ENCODE assay signal across 14 cellular contexts in the genomic region with DNA sequence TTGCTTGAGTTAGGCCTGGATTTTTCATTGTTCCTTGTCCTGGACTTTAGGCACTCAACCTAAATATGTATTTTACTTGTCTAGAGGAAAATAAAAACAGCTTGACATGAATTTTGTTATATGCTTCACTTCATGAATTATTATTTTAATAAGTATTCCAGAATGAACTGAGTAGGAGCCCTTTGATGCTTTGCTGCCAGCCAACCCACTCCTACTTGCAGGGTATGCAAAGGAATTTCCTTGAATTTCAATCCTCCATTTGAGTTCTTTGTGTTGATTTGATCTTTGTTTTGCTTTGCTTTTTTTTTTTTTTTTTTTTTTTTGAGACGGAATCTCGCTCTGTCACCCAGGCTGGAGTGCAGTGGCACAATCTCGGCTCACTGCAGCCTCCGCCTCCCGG. TPM values are rescaled to one million over a fixed set of nuclear protein-coding genes. Genes with fewer than 3 reads are reported as not detected.
DNase-seq lines count a peak whose midpoint lies in the region; ATAC-seq and TF ChIP-seq lines count a peak whose summit lies in the region.
"Had no signal": no experiment of that assay in that cellular context is flagged by ENCODE, and none has a peak within 500 bp of the region (broad histone marks: within the 10 kb centered on the region; RNA-seq: fewer than 3 reads in every experiment).

No MANE protein-coding gene starts in this region.

- H3K9ac ChIP-seq in trophoblast cell (ENCODE audit: low read length) = no peak overlapping the region

- no peaks in the 10 kb centered on the region for H3K9me3 ChIP-seq in left ventricle myocardium inferior (replicated peaks)
- no peaks in the 10 kb centered on the region for H3K9me3 ChIP-seq in adrenal gland (replicated peaks in 1 of 3)
- no peaks in the 10 kb centered on the region for H3K9me3 ChIP-seq in upper lobe of right lung
- no peaks in the 10 kb centered on the region for H3K9me3 ChIP-seq in trophoblast cell (ENCODE audit: insufficient read depth, low read depth, low read length)

- no peak overlapping the region for H2BK5ac ChIP-seq in trophoblast cell (ENCODE audit: low read depth, low read length, poor library complexity)

- H3K4me2 ChIP-seq in trophoblast cell (ENCODE audit: low read length) = no peak overlapping the region
- H3K4me2 ChIP-seq: PC-9 had no signal

- TF ChIP-seq CTCF in left ventricle myocardium inferior (IDR thresholded peaks at IDR 0.05; ENCODE audit: borderline replicate concordance) = no peak
- no peak for TF ChIP-seq CTCF in adrenal gland (IDR thresholded peaks at IDR 0.05)
- TF ChIP-seq CTCF in nephron (IDR thresholded peaks at IDR 0.05; ENCODE audit: unreplicated experiment in 3 of 3) = no peak
- no peak for TF ChIP-seq CTCF in upper lobe of right lung (IDR thresholded peaks at IDR 0.05)

- H3K36me3 Mint-ChIP-seq in nephron (ENCODE audit: low read depth) = peaks cover 14% of the 10 kb centered on the region

- no peak overlapping the region for H3K4me3 ChIP-seq in left ventricle myocardium inferior
- H3K4me3 ChIP-seq in adrenal gland = no peak overlapping the region
- no peak overlapping the region for H3K4me3 ChIP-seq in upper lobe of right lung
- no peak overlapping the region for H3K4me3 ChIP-seq in trophoblast cell (ENCODE audit: low read depth, low read length)
- H3K4me3 ChIP-seq: PC-9 had no signal

- peaks cover 1% of the 10 kb centered on the region for H3K79me1 ChIP-seq in trophoblast cell (ENCODE audit: low read length)

- H3K4me1 ChIP-seq in left ventricle myocardium inferior (peaks cover 97% of the 10 kb centered on the region), adrenal gland (replicated peaks in 1 of 2) (peaks cover 50 to 77% of the 10 kb centered on the region in 2 donors), upper lobe of right lung (peaks cover 65% of the 10 kb centered on the region), trophoblast cell (ENCODE audit: control insufficient read depth in 1 of 2, insufficient read depth in 2 of 2, low read length in 2 of 2) (peaks cover 2 to 6% of the 10 kb centered on the region in 2 experiments)

- DNase-seq in left ventricle myocardium inferior (no peak), Right ventricle myocardium inferior (ENCODE audit: missing footprints) (no peak), adrenal gland (no peak), upper lobe of right lung (no peak), NCI-H2227 treated with DMSO at 0.1 percent for 48 hours (lab: John Stamatoyannopoulos, UW) (no peak), trophoblast cell (no peak)
- DNase-seq: GF-D8, NCI-H446, PC-9 had no signal

- H3K23ac ChIP-seq in trophoblast cell (ENCODE audit: low read length) = no peak overlapping the region

- H3K18ac ChIP-seq in trophoblast cell (ENCODE audit: low read length) = no peak overlapping the region

- no peaks in the 10 kb centered on the region for H3K27me3 Mint-ChIP-seq in nephron (ENCODE audit: low read depth)

- H3K27me3 ChIP-seq in left ventricle myocardium inferior (ENCODE audit: low read depth) (no peaks in the 10 kb centered on the region), adrenal gland (no peaks in the 10 kb centered on the region), upper lobe of right lung (no peaks in the 10 kb centered on the region), trophoblast cell (ENCODE audit: insufficient read depth, low read length) (no peaks in the 10 kb centered on the region)

- intact Hi-C loops in left ventricle myocardium inferior (cut with micrococcal nuclease) = no loop called here
- intact Hi-C loops in Right ventricle myocardium inferior (cut with DNase I) = no loop called here
- intact Hi-C loops in adrenal gland (cut with DNase I) = no loop called here
- intact Hi-C loops in upper lobe of right lung (cut with DNase I) = no loop called here

- peak overlapping the region in 2 of 3 experiments; percentile 37 to 59 for H3K27ac Mint-ChIP-seq in nephron

- no peak overlapping the region for H3K14ac ChIP-seq in trophoblast cell (ENCODE audit: low read length)

- no peak overlapping the region for H2BK120ac ChIP-seq in trophoblast cell (ENCODE audit: insufficient read depth, low read length, poor library complexity)

- no peaks in the 10 kb centered on the region for H3K79me2 ChIP-seq in trophoblast cell (ENCODE audit: control insufficient read depth, insufficient read depth, low read length, poor library complexity)

- TF ChIP-seq POLR2A in adrenal gland (IDR thresholded peaks at IDR 0.05) = no peak

- no peak overlapping the region for H4K12ac ChIP-seq in trophoblast cell (ENCODE audit: low read depth, low read length)

- H3K4me1 Mint-ChIP-seq in nephron = peaks cover 14% of the 10 kb centered on the region

- H3K27ac ChIP-seq in left ventricle myocardium inferior (replicated peaks) (peak overlapping the region; percentile 80), adrenal gland (peak overlapping the region in 4 of 5 donors; percentile 22 to 85 (median 61)), upper lobe of right lung (peak overlapping the region; percentile 11), trophoblast cell (ENCODE audit: low read depth, low read length) (no peak overlapping the region)
- H3K27ac ChIP-seq: PC-9 had no signal

- H3K36me3 ChIP-seq in left ventricle myocardium inferior = peaks cover 6% of the 10 kb centered on the region
- H3K36me3 ChIP-seq in adrenal gland (replicated peaks in 1 of 2) = no peaks in the 10 kb centered on the region
- peaks cover 15% of the 10 kb centered on the region for H3K36me3 ChIP-seq in upper lobe of right lung
- H3K36me3 ChIP-seq in trophoblast cell (ENCODE audit: control insufficient read depth in 1 of 2, insufficient read depth in 2 of 2, low read length in 2 of 2) = no peaks in the 10 kb centered on the region

- H2AK5ac ChIP-seq in trophoblast cell (ENCODE audit: low read length) = no peak overlapping the region

- H4K8ac ChIP-seq in trophoblast cell (ENCODE audit: low read depth, low read length) = no peak overlapping the region

- H2AFZ ChIP-seq in trophoblast cell (ENCODE audit: insufficient read depth, low read length, poor library complexity) = no peak overlapping the region
- H2AFZ ChIP-seq: PC-9 had no signal

- H2BK12ac ChIP-seq in trophoblast cell (ENCODE audit: low read length) = no peak overlapping the region

- 87 to 95% (median 90%) methylated on average over 3 to 5 of the region's 5 CpGs for WGBS in adrenal gland, 4 donors
- no CpG with 5 or more reads among the region's 5 CpGs for WGBS in trophoblast cell (ENCODE audit: extremely low coverage, insufficient coverage, insufficient read length)

- H4K91ac ChIP-seq in trophoblast cell (ENCODE audit: low read depth, low read length) = no peak overlapping the region

- no peak for ATAC-seq in Right ventricle myocardium inferior
- ATAC-seq in upper lobe of right lung = no peak
- no peak for ATAC-seq in GM18870 (IDR thresholded peaks at IDR 0.05; ENCODE audit: unreplicated experiment)

- H3K4me3 Mint-ChIP-seq in nephron = no peak overlapping the region

- H3K4ac ChIP-seq in trophoblast cell (ENCODE audit: low read depth, low read length) = no peak overlapping the region

- H3K9me3 Mint-ChIP-seq in nephron = no peaks in the 10 kb centered on the region

RNA-seq across cellular contexts. Expression of a gene that starts 11.6 kb away (rescaled TPM):
- total RNA-seq in left ventricle myocardium inferior = 193 TPM
- 195 TPM for total RNA-seq in Right ventricle myocardium inferior
- 100 to 1,000 TPM; 105 to 276 (median 191) TPM for total RNA-seq in adrenal gland
- polyA plus RNA-seq in adrenal gland = 100 to 1,000 TPM; 100 to 198 (median 130) TPM
- total RNA-seq in upper lobe of right lung = 132 TPM
- 80.1 and 84.4 TPM in 2 replicates for polyA plus RNA-seq in trophoblast cell (2013)

RNA-seq across cellular contexts. Expression of a gene that starts 16.1 kb away (rescaled TPM):
- 84.2 TPM for total RNA-seq in left ventricle myocardium inferior
- 89.1 TPM for total RNA-seq in Right ventricle myocardium inferior
- total RNA-seq in adrenal gland = 10 to 100 TPM; 39.6 to 85.7 (median 61.5) TPM
- polyA plus RNA-seq in adrenal gland = 10 to 100 TPM; 31.8 to 76.9 (median 34.4) TPM
- 55.3 TPM for total RNA-seq in upper lobe of right lung
- polyA plus RNA-seq in trophoblast cell (2013) = 52.4 and 52.8 TPM in 2 replicates

RNA-seq across cellular contexts. Expression of a gene that starts 26.1 kb away (rescaled TPM):
- total RNA-seq in left ventricle myocardium inferior = 154 TPM
- total RNA-seq in Right ventricle myocardium inferior = 149 TPM
- under 1 TPM in 3 of 8 donors, not detected in 5; 0.04 to 0.14 (median 0.10) TPM for total RNA-seq in adrenal gland
- under 1 TPM; 0.03 to 0.08 (median 0.07) TPM for polyA plus RNA-seq in adrenal gland
- 0.12 TPM for total RNA-seq in upper lobe of right lung
- 0.01 TPM in 1 of 2 replicates, not detected in the other for polyA plus RNA-seq in trophoblast cell (2013)
- total RNA-seq: omental fat pad; PC-9; T-helper 1 cell treated with Interleukin-12 subunit alpha and Interleukin-12 subunit beta and Interleukin-4 antibody, amounts not matched to agents 30 ng/mL and 1 ng/mL, for 36 hours had no signal
- polyA plus RNA-seq: BJ had no signal

RNA-seq across cellular contexts. Expression of a gene that starts 44.2 kb away (rescaled TPM):
- total RNA-seq in left ventricle myocardium inferior (21.0 TPM), Right ventricle myocardium inferior (19.2 TPM), adrenal gland (10 to 100 TPM; 16.8 to 39.6 (median 27.3) TPM), upper lobe of right lung (38.0 TPM)
- 10 to 100 TPM in 1 of 3 donors, 1 to 10 TPM in 2; 6.9 to 38.1 (median 9.8) TPM for polyA plus RNA-seq in adrenal gland
- polyA plus RNA-seq in trophoblast cell (2013) = 37.6 and 38.3 TPM in 2 replicates

Comparison
In these comparisons a context has a peak if more than half of its experiments do, and no peak if none do; other contexts are left out.
1. RNA of a gene that starts 26.1 kb away (total RNA-seq): 154 TPM in left ventricle myocardium inferior (single experiment) and 149 TPM in Right ventricle myocardium inferior (single experiment); 0.12 TPM in upper lobe of right lung (single experiment) and 0.04 to 0.14 TPM in adrenal gland; every median in the first group is over 100 times any median in the second.